ENCODE assay signal across 23 cellular contexts in genomic region chr22:44546686-44547310, GRCh38.
"Had no signal": no experiment of that assay in that cellular context is flagged by ENCODE, and none has a peak within 500 bp of the region (broad histone marks: within the 10 kb centered on the region; RNA-seq: fewer than 3 reads in every experiment).

No MANE protein-coding gene starts in this region.

- H3K27me3 ChIP-seq: adrenal gland, ascending aorta, brain microvascular endothelial cell, thyroid gland had no signal

- H3K27ac Mint-ChIP-seq: activated CD4-positive, alpha-beta T cell treated with anti-CD3 and anti-CD28 coated beads for 36 hours; activated naive CD8-positive, alpha-beta T cell; T-helper 2 cell treated with Interferon-gamma antibody and Interleukin-4, amounts not matched to agents 5 μg/mL and 100 μg/mL, for 36 hours had no signal

- H3K4me1 ChIP-seq: adrenal gland, ascending aorta, thyroid gland had no signal

- H3K36me3 ChIP-seq: adrenal gland, ascending aorta, brain microvascular endothelial cell, left ventricle myocardium inferior, thyroid gland, WERI-Rb-1 had no signal

- ATAC-seq: activated CD4-positive, alpha-beta T cell treated with anti-CD3 and anti-CD28 coated beads for 36 hours; esophagus mucosa had no signal

- DNase-seq: activated CD4-positive, alpha-beta T cell treated with anti-CD3 and anti-CD28 coated beads for 36 hours; activated CD4-positive, alpha-beta T cell treated with anti-CD3 and anti-CD28 coated beads, Interleukin-2, amount 50 U/mL, for 4 hours; activated gamma-delta T cell treated with Interleukin-2 at 50 U/mL for 16 hours; adrenal gland; brain microvascular endothelial cell; central memory CD4-positive, alpha-beta T cell; dermis blood vessel endothelial cell; effector memory CD4-positive, alpha-beta T cell; immature natural killer cell; kidney glomerular epithelial cell; left ventricle myocardium inferior; mammary epithelial cell; retina; stimulated activated CD4-positive, alpha-beta T cell treated with anti-CD3 and anti-CD28 coated beads, Interleukin-4, amount 100 ng/mL, for 24 hours; stimulated activated naive CD4-positive, alpha-beta T cell treated with Interleukin-2 at 50 U/mL for 16 hours; substantia nigra; thyroid gland; WERI-Rb-1 had no signal

- H3K9me3 Mint-ChIP-seq: immature natural killer cell; T-helper 2 cell treated with Interferon-gamma antibody and Interleukin-4, amounts not matched to agents 5 μg/mL and 100 μg/mL, for 36 hours had no signal

- H3K4me3 Mint-ChIP-seq: activated CD4-positive, alpha-beta T cell treated with anti-CD3 and anti-CD28 coated beads for 36 hours; activated naive CD8-positive, alpha-beta T cell; immature natural killer cell; T-helper 2 cell treated with Interferon-gamma antibody and Interleukin-4, amounts not matched to agents 5 μg/mL and 100 μg/mL, for 36 hours had no signal

- H3K4me1 Mint-ChIP-seq: immature natural killer cell had no signal

- H3K9me3 ChIP-seq: adrenal gland, ascending aorta, left ventricle myocardium inferior, thyroid gland had no signal

- H3K27ac ChIP-seq: adrenal gland, ascending aorta, brain microvascular endothelial cell, left ventricle myocardium inferior, SK-N-MC, thyroid gland, WERI-Rb-1 had no signal

- H3K36me3 Mint-ChIP-seq: activated naive CD8-positive, alpha-beta T cell; immature natural killer cell had no signal

- H3K4me3 ChIP-seq: adrenal gland, ascending aorta, left ventricle myocardium inferior, SK-N-MC, thyroid gland had no signal
